In the genomic region with DNA sequence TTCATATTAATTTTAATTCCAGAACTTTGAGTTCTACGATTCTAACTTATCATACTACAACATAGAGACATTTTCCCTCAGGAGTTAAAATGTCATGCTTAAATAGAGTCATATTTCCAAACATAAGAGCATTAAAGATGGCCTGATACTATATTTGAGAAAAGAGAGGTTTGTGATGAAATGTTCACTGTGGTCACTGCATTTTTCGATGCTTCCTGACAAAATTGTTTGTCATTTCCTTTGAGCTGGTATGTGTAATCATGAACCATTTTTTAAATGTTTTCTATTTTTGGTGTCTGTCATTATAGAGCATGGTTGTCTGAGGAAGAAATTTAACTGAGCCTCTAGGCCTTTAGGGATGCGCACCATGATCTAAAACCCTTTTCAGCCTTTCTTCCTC, we compare ENCODE assay signal across 25 cellular contexts.
DNase-seq lines count a peak whose midpoint lies in the region; ATAC-seq and TF ChIP-seq lines count a peak whose summit lies in the region.
"Had no signal": no experiment of that assay in that cellular context is flagged by ENCODE, and none has a peak within 500 bp of the region (broad histone marks: within the 10 kb centered on the region; RNA-seq: fewer than 3 reads in every experiment).

No MANE protein-coding gene starts in this region.

- H3K9me3 Mint-ChIP-seq in neural progenitor cell (peaks cover 2% of the 10 kb centered on the region), T-cell (no peaks in the 10 kb centered on the region), glutamatergic neuron (ENCODE audit: unreplicated experiment) (no peaks in the 10 kb centered on the region)
- H3K9me3 Mint-ChIP-seq: activated naive CD4-positive, alpha-beta T cell treated with anti-CD3 and anti-CD28 coated beads, Interleukin-2, amount 50 U/mL, for 24 hours; GM23338; naive thymus-derived CD4-positive, alpha-beta T cell had no signal

- H3K4me3 Mint-ChIP-seq in neural progenitor cell (no peak overlapping the region), T-cell (no peak overlapping the region), glutamatergic neuron (ENCODE audit: unreplicated experiment) (no peak overlapping the region)
- H3K4me3 Mint-ChIP-seq: activated naive CD4-positive, alpha-beta T cell treated with anti-CD3 and anti-CD28 coated beads, Interleukin-2, amount 50 U/mL, for 24 hours; GM23338; naive thymus-derived CD4-positive, alpha-beta T cell had no signal

- H3K27me3 Mint-ChIP-seq in neural progenitor cell (ENCODE audit: insufficient read depth, low read depth) (no peaks in the 10 kb centered on the region), T-cell (no peaks in the 10 kb centered on the region), glutamatergic neuron (ENCODE audit: unreplicated experiment) (no peaks in the 10 kb centered on the region)
- H3K27me3 Mint-ChIP-seq: activated naive CD4-positive, alpha-beta T cell treated with anti-CD3 and anti-CD28 coated beads, Interleukin-2, amount 50 U/mL, for 24 hours; naive thymus-derived CD4-positive, alpha-beta T cell had no signal

- H3K9me2 ChIP-seq in SK-N-SH: no peaks in the 10 kb centered on the region

- TF ChIP-seq CTCF in SK-N-SH (IDR thresholded peaks at IDR 0.05) (no peak), neural progenitor cell (IDR thresholded peaks at IDR 0.05) (no peak), glutamatergic neuron (IDR thresholded peaks at IDR 0.05; ENCODE audit: partially characterized antibody, unreplicated experiment) (no peak)

- H3K27me3 ChIP-seq in SK-N-SH (ENCODE audit: insufficient read depth): no peaks in the 10 kb centered on the region
- H3K27me3 ChIP-seq in neural progenitor cell: no peaks in the 10 kb centered on the region
- H3K27me3 ChIP-seq: ascending aorta, BE2C, heart right ventricle, MG63, upper lobe of right lung had no signal

- H3K9ac ChIP-seq in SK-N-SH (no peak overlapping the region), neural progenitor cell (no peak overlapping the region)

- H2AFZ ChIP-seq in SK-N-SH (ENCODE audit: low read depth) (peak overlapping the region; percentile 74), neural progenitor cell (replicated peaks) (no peak overlapping the region)
- H2AFZ ChIP-seq: GM23338 had no signal

- POLR2A ChIA-PET in SK-N-SH (lab: Yijun Ruan, JAX) (no interaction called here), T-cell (lab: Charles Lee) (no interaction called here)

- DNase-seq in SK-N-SH (no peak), NOMO-1 (lab: John Stamatoyannopoulos, UW; ENCODE audit: unreplicated experiment in 2 of 2) (peak; percentile 48 to 87), dermis microvascular lymphatic vessel endothelial cell (ENCODE audit: low read depth in 2 of 2) (peak; percentile 23 to 54), neural progenitor cell (ENCODE audit: low spot score) (no peak), T-cell (no peak), glutamatergic neuron (no peak), GF-D8 (lab: John Stamatoyannopoulos, UW) (no peak)
- DNase-seq: 8988T; BE2C; Caco-2; effector memory CD4-positive, alpha-beta T cell; heart right ventricle; MG63; naive thymus-derived CD4-positive, alpha-beta T cell; NCI-H1694; OCI-M1; SHP77 treated with DMSO at 0.1 percent for 48 hours; stimulated activated CD4-positive, alpha-beta T cell treated with anti-CD3 and anti-CD28 coated beads, Interleukin-15, amount 100 ng/mL, for 24 hours; T-helper 2 cell; upper lobe of right lung had no signal

- H3K4me3 ChIP-seq in SK-N-SH (ENCODE audit: low read depth in 2 of 2, low read length in 1 of 2) (no peak overlapping the region), neural progenitor cell (no peak overlapping the region)
- H3K4me3 ChIP-seq: ascending aorta, GM23338, heart right ventricle, MG63, upper lobe of right lung had no signal

- H3K9me3 ChIP-seq in SK-N-SH (no peaks in the 10 kb centered on the region), neural progenitor cell (ENCODE audit: low read depth) (no peaks in the 10 kb centered on the region)
- H3K9me3 ChIP-seq: ascending aorta, BE2C, Caco-2, heart right ventricle, MG63, upper lobe of right lung had no signal

- H3K4me1 ChIP-seq in SK-N-SH (ENCODE audit: control insufficient read depth in 1 of 2, insufficient read depth in 2 of 2, low read depth in 1 of 2, low read length in 1 of 2): peaks cover 0 to 21% of the 10 kb centered on the region in 2 experiments; a peak in 2 of 4 replicates
- peaks cover 35% of the 10 kb centered on the region for H3K4me1 ChIP-seq in neural progenitor cell
- H3K4me1 ChIP-seq: BE2C, Caco-2, upper lobe of right lung had no signal

- no peak overlapping the region for H3K4me2 ChIP-seq in SK-N-SH
- no peak overlapping the region for H3K4me2 ChIP-seq in neural progenitor cell
- H3K4me2 ChIP-seq: GM23338 had no signal

- no peaks in the 10 kb centered on the region for H4K20me1 ChIP-seq in SK-N-SH (ENCODE audit: insufficient read depth)
- no peaks in the 10 kb centered on the region for H4K20me1 ChIP-seq in neural progenitor cell (ENCODE audit: low read depth)

- peak overlapping the region in 1 of 2 experiments; percentile 8; a peak in 1 of 4 replicates for H3K27ac ChIP-seq in SK-N-SH (ENCODE audit: low read depth in 2 of 2, low read length in 1 of 2)
- H3K27ac ChIP-seq in neural progenitor cell: peak overlapping the region; percentile 89
- H3K27ac ChIP-seq: ascending aorta, heart right ventricle, upper lobe of right lung had no signal

- H3K36me3 ChIP-seq in SK-N-SH (replicated peaks in 1 of 2; ENCODE audit: control insufficient read depth in 1 of 2, insufficient read depth in 2 of 2, low read length in 1 of 2) (no peaks in the 10 kb centered on the region), neural progenitor cell (no peaks in the 10 kb centered on the region)
- H3K36me3 ChIP-seq: ascending aorta, BE2C, heart right ventricle, MG63, upper lobe of right lung had no signal

- TF ChIP-seq RAD21 in SK-N-SH (IDR thresholded peaks at IDR 0.05; ENCODE audit: low read length): no peak

- H3K27ac Mint-ChIP-seq in neural progenitor cell: peak overlapping the region; percentile 29
- H3K27ac Mint-ChIP-seq in T-cell: no peak overlapping the region
- no peak overlapping the region for H3K27ac Mint-ChIP-seq in glutamatergic neuron (ENCODE audit: unreplicated experiment)
- H3K27ac Mint-ChIP-seq: activated naive CD4-positive, alpha-beta T cell treated with anti-CD3 and anti-CD28 coated beads, Interleukin-2, amount 50 U/mL, for 24 hours; GM23338; naive thymus-derived CD4-positive, alpha-beta T cell had no signal

- H3K4me1 Mint-ChIP-seq in neural progenitor cell (peaks cover 31% of the 10 kb centered on the region), T-cell (no peaks in the 10 kb centered on the region), glutamatergic neuron (ENCODE audit: low read depth, unreplicated experiment) (no peaks in the 10 kb centered on the region)
- H3K4me1 Mint-ChIP-seq: activated naive CD4-positive, alpha-beta T cell treated with anti-CD3 and anti-CD28 coated beads, Interleukin-2, amount 50 U/mL, for 24 hours; naive thymus-derived CD4-positive, alpha-beta T cell had no signal

- WGBS in SK-N-SH (ENCODE audit: low lambda C conversion rate): 34% methylated on average over 3 of the region's 3 CpGs

- no peaks in the 10 kb centered on the region for H3K36me3 Mint-ChIP-seq in neural progenitor cell
- no peaks in the 10 kb centered on the region for H3K36me3 Mint-ChIP-seq in T-cell
- H3K36me3 Mint-ChIP-seq in glutamatergic neuron (ENCODE audit: unreplicated experiment): no peaks in the 10 kb centered on the region
- H3K36me3 Mint-ChIP-seq: activated naive CD4-positive, alpha-beta T cell treated with anti-CD3 and anti-CD28 coated beads, Interleukin-2, amount 50 U/mL, for 24 hours; naive thymus-derived CD4-positive, alpha-beta T cell had no signal

- no peak for TF ChIP-seq EP300 in SK-N-SH (IDR thresholded peaks at IDR 0.05; ENCODE audit: borderline replicate concordance in 1 of 2, low read depth in 1 of 2, low read length in 1 of 2)

- CTCF ChIA-PET in SK-N-SH (lab: Yijun Ruan, JAX): no interaction called here
- CTCF ChIA-PET in T-cell (lab: Charles Lee): no interaction called here

- H3F3A ChIP-seq in SK-N-SH (replicated peaks; ENCODE audit: insufficient read depth) (peaks cover 5% of the 10 kb centered on the region), neural progenitor cell (ENCODE audit: low read depth) (peaks cover 15% of the 10 kb centered on the region)

- H3K79me2 ChIP-seq in SK-N-SH (ENCODE audit: insufficient read depth) (no peaks in the 10 kb centered on the region), neural progenitor cell (ENCODE audit: low read depth) (no peaks in the 10 kb centered on the region)

- ATAC-seq in SK-N-SH treated with all-trans-retinoic acid at 6 μM for 48 hours (no peak), T-cell (replicated peaks in 1 of 4) (no peak)
- ATAC-seq: GM23338; heart right ventricle; naive thymus-derived CD4-positive, alpha-beta T cell; sciatic nerve; upper lobe of right lung had no signal

TF ChIP-seq in SK-N-SH, 30 proteins besides CTCF, POLR2A, EP300 and RAD21 (continues in another document):
- no peak for TF ChIP-seq EZH2phosphoT487 (IDR thresholded peaks at IDR 0.05; ENCODE audit: borderline replicate concordance, low read depth)
- TF ChIP-seq MEF2A (IDR thresholded peaks at IDR 0.05; ENCODE audit: borderline replicate concordance, low read depth): no peak
- TF ChIP-seq, protein P1, sequence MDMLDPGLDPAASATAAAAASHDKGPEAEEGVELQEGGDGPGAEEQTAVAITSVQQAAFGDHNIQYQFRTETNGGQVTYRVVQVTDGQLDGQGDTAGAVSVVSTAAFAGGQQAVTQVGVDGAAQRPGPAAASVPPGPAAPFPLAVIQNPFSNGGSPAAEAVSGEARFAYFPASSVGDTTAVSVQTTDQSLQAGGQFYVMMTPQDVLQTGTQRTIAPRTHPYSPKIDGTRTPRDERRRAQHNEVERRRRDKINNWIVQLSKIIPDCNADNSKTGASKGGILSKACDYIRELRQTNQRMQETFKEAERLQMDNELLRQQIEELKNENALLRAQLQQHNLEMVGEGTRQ (IDR thresholded peaks at IDR 0.05; ENCODE audit: borderline replicate concordance, low read depth, low read length): no peak

TF ChIP-seq in SK-N-SH treated with all-trans-retinoic acid at 6 μM for 48 hours, 23 proteins besides CTCF, POLR2A, EP300 and RAD21 (continues in another document):
- TF ChIP-seq PPARA (CRISPR knock-in tag; IDR thresholded peaks at IDR 0.05; ENCODE audit: borderline replicate concordance) (no peak), ZNF70 (CRISPR knock-in tag; IDR thresholded peaks at IDR 0.05) (no peak), ZNF8 (CRISPR knock-in tag; IDR thresholded peaks at IDR 0.05) (no peak)

Comparison
In these comparisons a context has a peak if more than half of its experiments do, and no peak if none do; other contexts are left out.
1. DNase-seq: peak in NOMO-1 (2 of 2) and dermis microvascular lymphatic vessel endothelial cell (2 of 2); none in SK-N-SH (single experiment), neural progenitor cell (single experiment), T-cell (0 of 34), glutamatergic neuron (single experiment) and GF-D8 (single experiment).